In genomic region chr16:29114476-29115012, GRCh38 we compare ENCODE assay signal across 11 cellular contexts.
DNase-seq lines count a peak whose midpoint lies in the region; ATAC-seq and TF ChIP-seq lines count a peak whose summit lies in the region.
"Had no signal": no experiment of that assay in that cellular context is flagged by ENCODE, and none has a peak within 500 bp of the region (broad histone marks: within the 10 kb centered on the region; RNA-seq: fewer than 3 reads in every experiment).

No MANE protein-coding gene starts in this region.

- dilution Hi-C loops in mammary epithelial cell (cut with HindIII; ENCODE audit: low sequenced_read_pairs) = no loop called here

- no peaks in the 10 kb centered on the region for H3K79me2 ChIP-seq in mammary epithelial cell (ENCODE audit: insufficient read depth, low read length)

- peaks cover 16% of the 10 kb centered on the region for H3K36me3 Mint-ChIP-seq in activated naive CD4-positive, alpha-beta T cell treated with anti-CD3 and anti-CD28 coated beads, Interleukin-2, amount 10 ng/mL, durations not matched to agents 7 days and 5 days
- H3K36me3 Mint-ChIP-seq in activated naive CD4-positive, alpha-beta T cell treated with anti-CD3 and anti-CD28 coated beads for 36 hours (ENCODE audit: low read depth) = peaks cover 22% of the 10 kb centered on the region

- TF ChIP-seq EP300 in upper lobe of left lung (IDR thresholded peaks at IDR 0.05) = no peak

- peaks cover 61% of the 10 kb centered on the region for H3K4me1 Mint-ChIP-seq in activated naive CD4-positive, alpha-beta T cell treated with anti-CD3 and anti-CD28 coated beads, Interleukin-2, amount 10 ng/mL, durations not matched to agents 7 days and 5 days
- H3K4me1 Mint-ChIP-seq in activated naive CD4-positive, alpha-beta T cell treated with anti-CD3 and anti-CD28 coated beads for 36 hours (ENCODE audit: low read depth) = peaks cover 38% of the 10 kb centered on the region

- H3K9me3 ChIP-seq in mammary epithelial cell (replicated peaks; ENCODE audit: insufficient read depth, low read length) (no peaks in the 10 kb centered on the region), muscle layer of duodenum (ENCODE audit: control insufficient read depth in 1 of 2, low read length in 2 of 2) (no peaks in the 10 kb centered on the region), upper lobe of left lung (no peaks in the 10 kb centered on the region), heart right ventricle (no peaks in the 10 kb centered on the region)

- in situ Hi-C loops in mammary epithelial cell (cut with MboI; ENCODE audit: low sequenced_read_pairs in 2 of 2) = loop anchor here in 1 of 2 donors (25.0 kb wide), 1 partner anchor 923 kb away; the partner anchor contains the start of gene TLCD3B

- no peak for DNase-seq in activated naive CD4-positive, alpha-beta T cell treated with anti-CD3 and anti-CD28 coated beads, Interleukin-2, amount 10 ng/mL, durations not matched to agents 7 days and 5 days
- DNase-seq in activated naive CD4-positive, alpha-beta T cell treated with anti-CD3 and anti-CD28 coated beads for 36 hours = no peak
- peak; percentile 6 for DNase-seq in mammary epithelial cell
- DNase-seq in upper lobe of left lung = no peak
- no peak for DNase-seq in posterior cingulate gyrus
- DNase-seq in heart right ventricle = no peak
- no peak for DNase-seq in NK-92 (lab: John Stamatoyannopoulos, UW; ENCODE audit: unreplicated experiment)
- DNase-seq: activated B cell treated with CpG ODN at 0.5 μM for 24 hours; activated effector memory CD4-positive, alpha-beta T cell treated with anti-CD3 and anti-CD28 coated beads, Interleukin-2, amount 50 U/mL, for 16 hours; SIG-M5 had no signal

- H3K27me3 ChIP-seq in mammary epithelial cell (ENCODE audit: insufficient read depth, low read length) (no peaks in the 10 kb centered on the region), muscle layer of duodenum (ENCODE audit: low read depth, low read length) (no peaks in the 10 kb centered on the region), upper lobe of left lung (no peaks in the 10 kb centered on the region), heart right ventricle (no peaks in the 10 kb centered on the region)

- H3K9me3 Mint-ChIP-seq in activated naive CD4-positive, alpha-beta T cell treated with anti-CD3 and anti-CD28 coated beads, Interleukin-2, amount 10 ng/mL, durations not matched to agents 7 days and 5 days = no peaks in the 10 kb centered on the region
- H3K9me3 Mint-ChIP-seq in activated naive CD4-positive, alpha-beta T cell treated with anti-CD3 and anti-CD28 coated beads for 36 hours = no peaks in the 10 kb centered on the region
- H3K9me3 Mint-ChIP-seq: activated B cell treated with CpG ODN at 0.5 μM for 24 hours had no signal

- no peak overlapping the region for H3K4me2 ChIP-seq in mammary epithelial cell (ENCODE audit: insufficient read depth, low read depth, low read length)

- BruUV-seq in mammary epithelial cell (replicated peaks; lab: Mats Ljungman, UMichigan) = no TSS peak

- no peak overlapping the region for H2AFZ ChIP-seq in mammary epithelial cell (ENCODE audit: low read depth, low read length)

- H3K27ac Mint-ChIP-seq in activated naive CD4-positive, alpha-beta T cell treated with anti-CD3 and anti-CD28 coated beads, Interleukin-2, amount 10 ng/mL, durations not matched to agents 7 days and 5 days = peak overlapping the region; percentile 45
- no peak overlapping the region for H3K27ac Mint-ChIP-seq in activated naive CD4-positive, alpha-beta T cell treated with anti-CD3 and anti-CD28 coated beads for 36 hours

- no peaks in the 10 kb centered on the region for H3K27me3 Mint-ChIP-seq in activated naive CD4-positive, alpha-beta T cell treated with anti-CD3 and anti-CD28 coated beads, Interleukin-2, amount 10 ng/mL, durations not matched to agents 7 days and 5 days
- no peaks in the 10 kb centered on the region for H3K27me3 Mint-ChIP-seq in activated naive CD4-positive, alpha-beta T cell treated with anti-CD3 and anti-CD28 coated beads for 36 hours (ENCODE audit: low read depth)
- H3K27me3 Mint-ChIP-seq: activated B cell treated with CpG ODN at 0.5 μM for 24 hours had no signal

- CTCF ChIA-PET in activated naive CD4-positive, alpha-beta T cell treated with anti-CD3 and anti-CD28 coated beads, Interleukin-2, amount 10 ng/mL, durations not matched to agents 7 days and 5 days (lab: Charles Lee) = interaction anchor here (0.7 to 1.1 kb wide), 3 partner anchors 16 to 917 kb away, joined by 3 to 4 read pairs (median 3); no protein-coding TSS in a partner anchor
- CTCF ChIA-PET in activated naive CD4-positive, alpha-beta T cell treated with anti-CD3 and anti-CD28 coated beads for 36 hours (lab: Charles Lee) = no interaction called here
- CTCF ChIA-PET in mammary epithelial cell (lab: Charles Lee; ENCODE audit: low non-redundant PET) = no interaction called here

- no peak overlapping the region for H3K27ac ChIP-seq in mammary epithelial cell (ENCODE audit: insufficient read depth, low read depth, low read length)
- H3K27ac ChIP-seq in muscle layer of duodenum (ENCODE audit: low read length) = peak overlapping the region; percentile 31
- H3K27ac ChIP-seq in upper lobe of left lung = peak overlapping the region in 3 of 4 donors; percentile 55 to 66 (median 56)
- peak overlapping the region in 5 of 10 donors; percentile 19 to 64 (median 50) for H3K27ac ChIP-seq in heart right ventricle

- intact Hi-C loops in activated naive CD4-positive, alpha-beta T cell treated with anti-CD3 and anti-CD28 coated beads for 36 hours (cut with micrococcal nuclease) = no loop called here
- intact Hi-C loops in mammary epithelial cell (cut with micrococcal nuclease) = loop anchor here (5.0 kb wide), 1 partner anchor 143 kb away; no protein-coding TSS in a partner anchor
- intact Hi-C loops in posterior cingulate gyrus (cut with DNase I) = no loop called here
- intact Hi-C loops in heart right ventricle (cut with DNase I) = loop anchor here in 5 of 10 donors (5.0 to 10.0 kb wide), 5 partner anchors 60 to 200 kb away; no protein-coding TSS in a partner anchor

- no peak overlapping the region for H3K4me3 Mint-ChIP-seq in activated naive CD4-positive, alpha-beta T cell treated with anti-CD3 and anti-CD28 coated beads, Interleukin-2, amount 10 ng/mL, durations not matched to agents 7 days and 5 days
- H3K4me3 Mint-ChIP-seq in activated naive CD4-positive, alpha-beta T cell treated with anti-CD3 and anti-CD28 coated beads for 36 hours = no peak overlapping the region

- peaks cover 3% of the 10 kb centered on the region for H3K4me1 ChIP-seq in mammary epithelial cell (ENCODE audit: insufficient read depth, low read length)
- H3K4me1 ChIP-seq in muscle layer of duodenum (ENCODE audit: control insufficient read depth in 1 of 2, insufficient read depth in 2 of 2, low read length in 2 of 2) = peaks cover 0 to 4% of the 10 kb centered on the region in 2 donors
- H3K4me1 ChIP-seq in upper lobe of left lung = peaks cover 0 to 12% (median 9%) of the 10 kb centered on the region in 4 donors
- peaks cover 3 to 39% (median 20%) of the 10 kb centered on the region in 9 donors for H3K4me1 ChIP-seq in heart right ventricle

- WGBS in mammary epithelial cell (ENCODE audit: low coverage, missing lambda C conversion rate) = 93% methylated on average over 8 of the region's 8 CpGs
- 65 to 87% methylated on average over 8 of the region's 8 CpGs for WGBS in upper lobe of left lung, 2 donors
- 80 to 88% methylated on average over 8 of the region's 8 CpGs for WGBS in heart right ventricle, 2 donors

- no peak overlapping the region for H3K9ac ChIP-seq in mammary epithelial cell (ENCODE audit: insufficient read depth, low read length)

- H4K20me1 ChIP-seq in mammary epithelial cell (ENCODE audit: insufficient read depth, low read length) = no peaks in the 10 kb centered on the region

- no peak for ATAC-seq in upper lobe of left lung (ENCODE audit: low FRiP score in 2 of 2)
- no peak for ATAC-seq in heart right ventricle

- TF ChIP-seq CTCF in mammary epithelial cell (conservative IDR thresholded peaks at IDR 0.05 in 1 of 2, IDR thresholded peaks at IDR 0.05 in 1 of 2; ENCODE audit: extremely low read depth in 1 of 2, insufficient read depth in 1 of 2, low read depth in 1 of 2, low read length in 2 of 2) (no peak), upper lobe of left lung (IDR thresholded peaks at IDR 0.05) (no peak), heart right ventricle (IDR thresholded peaks at IDR 0.05) (no peak)

- no peak for TF ChIP-seq POLR2A in upper lobe of left lung (IDR thresholded peaks at IDR 0.05)

- no peaks in the 10 kb centered on the region for H3K36me3 ChIP-seq in mammary epithelial cell (ENCODE audit: insufficient read depth, low read length)
- peaks cover 0 to 16% of the 10 kb centered on the region in 2 donors for H3K36me3 ChIP-seq in muscle layer of duodenum (ENCODE audit: control insufficient read depth in 1 of 2, insufficient read depth in 2 of 2, low read length in 2 of 2)
- peaks cover 0 to 24% (median 3%) of the 10 kb centered on the region in 4 donors for H3K36me3 ChIP-seq in upper lobe of left lung
- H3K36me3 ChIP-seq in heart right ventricle = peaks cover 0 to 58% (median 0%) of the 10 kb centered on the region in 9 donors

- no peak overlapping the region for H3K4me3 ChIP-seq in mammary epithelial cell (replicated peaks in 1 of 3; ENCODE audit: insufficient read depth in 1 of 3, low read depth in 2 of 3, low read length in 3 of 3)
- H3K4me3 ChIP-seq in muscle layer of duodenum (ENCODE audit: low read depth in 1 of 2, low read length in 2 of 2) = no peak overlapping the region
- no peak overlapping the region for H3K4me3 ChIP-seq in upper lobe of left lung
- no peak overlapping the region for H3K4me3 ChIP-seq in heart right ventricle
